ENCODE assay signal across 11 cellular contexts in the genomic region with DNA sequence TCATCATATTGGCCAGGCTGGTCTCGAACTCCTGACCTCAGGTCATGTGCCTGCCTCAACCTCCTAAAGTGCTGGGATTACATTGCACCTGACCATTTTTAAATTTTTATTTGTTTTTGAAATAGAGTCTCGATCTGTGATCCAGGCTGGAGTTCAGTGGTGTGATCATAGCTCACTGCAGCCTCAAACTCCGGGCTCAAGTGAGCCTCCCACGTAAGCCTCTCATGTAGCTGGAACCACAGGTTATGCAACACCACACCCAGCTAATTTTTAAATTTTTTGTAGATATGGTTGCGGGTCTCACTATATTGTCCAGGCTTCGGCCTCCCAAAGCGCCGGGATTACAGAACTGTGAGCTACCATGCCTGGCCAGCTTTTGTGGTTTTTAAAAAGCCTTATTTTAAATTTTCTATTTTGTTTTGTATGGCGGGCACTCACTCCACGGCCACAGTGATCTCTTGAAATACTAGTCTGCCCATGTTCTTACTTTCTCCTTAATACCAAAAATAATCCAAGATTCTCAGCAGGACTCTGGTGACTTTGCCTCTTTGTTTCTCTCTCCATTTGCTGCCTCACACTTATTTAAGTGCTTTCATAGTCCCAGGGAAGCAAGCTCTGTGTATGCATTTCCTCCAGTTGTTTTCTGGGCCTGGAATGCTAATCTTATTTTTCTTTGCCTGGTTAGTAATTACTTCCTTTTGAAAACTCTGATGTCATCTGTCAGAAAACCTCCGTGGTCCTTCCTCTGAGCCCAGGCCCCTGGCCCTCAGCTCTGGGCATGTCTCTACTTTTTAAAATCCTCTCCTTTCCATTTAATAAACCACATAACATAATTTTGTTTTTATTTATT. TPM values are rescaled to one million over a fixed set of nuclear protein-coding genes. Genes with fewer than 3 reads are reported as not detected.
A peak's percentile ranks its signal among the peaks of the same experiment; 100 is the strongest.
DNase-seq lines count a peak whose midpoint lies in the region; ATAC-seq and TF ChIP-seq lines count a peak whose summit lies in the region.
"Had no signal": no experiment of that assay in that cellular context is flagged by ENCODE, and none has a peak within 500 bp of the region (broad histone marks: within the 10 kb centered on the region; RNA-seq: fewer than 3 reads in every experiment).

No MANE protein-coding gene starts in this region.

- H3K4me3 Mint-ChIP-seq in natural killer cell = no peak overlapping the region
- H3K4me3 Mint-ChIP-seq in activated CD4-positive, alpha-beta T cell treated with anti-CD3 and anti-CD28 coated beads, Interleukin-2, amount 10 ng/mL, durations not matched to agents 24 days and 14 days = no peak overlapping the region

- no peak for DNase-seq in right atrium auricular region (ENCODE audit: low spot score)
- DNase-seq in left ventricle myocardium superior = no peak
- DNase-seq in choroid plexus epithelial cell (ENCODE audit: low read depth) = peak; percentile 51
- no peak for DNase-seq in natural killer cell
- no peak for DNase-seq in SIG-M5 treated with dmso at 0.1 percent for 504 hours (lab: John Stamatoyannopoulos, UW; ENCODE audit: unreplicated experiment)
- DNase-seq in activated CD4-positive, alpha-beta T cell treated with anti-CD3 and anti-CD28 coated beads, Interleukin-2, amount 10 ng/mL, durations not matched to agents 24 days and 14 days = no peak
- DNase-seq: NCI-H146 had no signal

- no peaks in the 10 kb centered on the region for H3K27me3 Mint-ChIP-seq in natural killer cell (ENCODE audit: low read depth in 2 of 2)
- H3K27me3 Mint-ChIP-seq in activated CD4-positive, alpha-beta T cell treated with anti-CD3 and anti-CD28 coated beads, Interleukin-2, amount 10 ng/mL, durations not matched to agents 24 days and 14 days = no peaks in the 10 kb centered on the region
- H3K27me3 Mint-ChIP-seq: B cell had no signal

- H3K9me3 ChIP-seq in right atrium auricular region = no peaks in the 10 kb centered on the region

- H3K9me3 Mint-ChIP-seq in natural killer cell = no peaks in the 10 kb centered on the region
- H3K9me3 Mint-ChIP-seq in activated CD4-positive, alpha-beta T cell treated with anti-CD3 and anti-CD28 coated beads, Interleukin-2, amount 10 ng/mL, durations not matched to agents 24 days and 14 days = no peaks in the 10 kb centered on the region

- H3K4me3 ChIP-seq in right atrium auricular region = no peak overlapping the region
- no peak overlapping the region for H3K4me3 ChIP-seq in choroid plexus epithelial cell (ENCODE audit: low read depth, low read length)
- H3K4me3 ChIP-seq: coronary artery had no signal

- H3K27ac ChIP-seq in right atrium auricular region = peak overlapping the region; percentile 94

- no peaks in the 10 kb centered on the region for H3K36me3 Mint-ChIP-seq in natural killer cell
- H3K36me3 Mint-ChIP-seq in activated CD4-positive, alpha-beta T cell treated with anti-CD3 and anti-CD28 coated beads, Interleukin-2, amount 10 ng/mL, durations not matched to agents 24 days and 14 days (ENCODE audit: low read depth) = peaks cover 4% of the 10 kb centered on the region

- H3K36me3 ChIP-seq in right atrium auricular region = no peaks in the 10 kb centered on the region

- peaks cover 11 to 12% of the 10 kb centered on the region in 2 donors for H3K4me1 Mint-ChIP-seq in natural killer cell
- H3K4me1 Mint-ChIP-seq in activated CD4-positive, alpha-beta T cell treated with anti-CD3 and anti-CD28 coated beads, Interleukin-2, amount 10 ng/mL, durations not matched to agents 24 days and 14 days = peaks cover 14% of the 10 kb centered on the region

- H3K4me1 ChIP-seq in right atrium auricular region = peaks cover 0 to 17% of the 10 kb centered on the region in 2 donors

- TF ChIP-seq CTCF in right atrium auricular region (IDR thresholded peaks at IDR 0.05) = no peak
- no peak for TF ChIP-seq CTCF in choroid plexus epithelial cell (conservative IDR thresholded peaks at IDR 0.05; ENCODE audit: low read depth, low read length)
- TF ChIP-seq CTCF in natural killer cell (IDR thresholded peaks at IDR 0.05) = no peak

- H3K27ac Mint-ChIP-seq in natural killer cell = peak overlapping the region; percentile 84 to 92
- H3K27ac Mint-ChIP-seq in activated CD4-positive, alpha-beta T cell treated with anti-CD3 and anti-CD28 coated beads, Interleukin-2, amount 10 ng/mL, durations not matched to agents 24 days and 14 days = no peak overlapping the region

- ATAC-seq in left ventricle myocardium superior = no peak
- ATAC-seq in natural killer cell = no peak
- ATAC-seq in GM18511 (IDR thresholded peaks at IDR 0.05; ENCODE audit: unreplicated experiment) = no peak
- no peak for ATAC-seq in GM19397 (IDR thresholded peaks at IDR 0.05; ENCODE audit: unreplicated experiment)

- no peaks in the 10 kb centered on the region for H3K27me3 ChIP-seq in right atrium auricular region

- intact Hi-C loops in left ventricle myocardium superior (cut with micrococcal nuclease) (no loop called here), natural killer cell (cut with micrococcal nuclease) (loop anchor here (5.0 kb wide), 1 partner anchor 247 kb away; a partner anchor contains a TSS)
- intact Hi-C loops in activated CD4-positive, alpha-beta T cell treated with anti-CD3 and anti-CD28 coated beads, Interleukin-2, amount 10 ng/mL, durations not matched to agents 24 days and 14 days (cut with micrococcal nuclease) = loop anchor here (5.0 kb wide), 2 partner anchors 187 to 607 kb away; a partner anchor contains a TSS

RNA-seq across cellular contexts. Expression of a gene that starts 2.0 kb away (rescaled TPM):
- total RNA-seq in right atrium auricular region = 10 to 100 TPM in 1 of 2 donors, 1 to 10 TPM in 1; 3.9 to 12.7 TPM
- 6.2 TPM for total RNA-seq in left ventricle myocardium superior
- total RNA-seq in natural killer cell = 10 to 100 TPM in 1 of 3 donors, 1 to 10 TPM in 2; 9.8 to 10.5 (median 10.0) TPM
- total RNA-seq in activated CD4-positive, alpha-beta T cell treated with anti-CD3 and anti-CD28 coated beads, Interleukin-2, amount 10 ng/mL, durations not matched to agents 24 days and 14 days = 4.3 and 4.6 TPM in 2 replicates

RNA-seq across cellular contexts. Expression of a gene that starts 44.6 kb away (rescaled TPM):
- total RNA-seq in right atrium auricular region (10 to 100 TPM; 25.3 to 32.6 TPM), left ventricle myocardium superior (47.8 TPM), natural killer cell (100 to 1,000 TPM; 260 to 285 (median 262) TPM)
- 48.2 and 57.2 TPM in 2 replicates for total RNA-seq in activated CD4-positive, alpha-beta T cell treated with anti-CD3 and anti-CD28 coated beads, Interleukin-2, amount 10 ng/mL, durations not matched to agents 24 days and 14 days
